In the genomic region with DNA sequence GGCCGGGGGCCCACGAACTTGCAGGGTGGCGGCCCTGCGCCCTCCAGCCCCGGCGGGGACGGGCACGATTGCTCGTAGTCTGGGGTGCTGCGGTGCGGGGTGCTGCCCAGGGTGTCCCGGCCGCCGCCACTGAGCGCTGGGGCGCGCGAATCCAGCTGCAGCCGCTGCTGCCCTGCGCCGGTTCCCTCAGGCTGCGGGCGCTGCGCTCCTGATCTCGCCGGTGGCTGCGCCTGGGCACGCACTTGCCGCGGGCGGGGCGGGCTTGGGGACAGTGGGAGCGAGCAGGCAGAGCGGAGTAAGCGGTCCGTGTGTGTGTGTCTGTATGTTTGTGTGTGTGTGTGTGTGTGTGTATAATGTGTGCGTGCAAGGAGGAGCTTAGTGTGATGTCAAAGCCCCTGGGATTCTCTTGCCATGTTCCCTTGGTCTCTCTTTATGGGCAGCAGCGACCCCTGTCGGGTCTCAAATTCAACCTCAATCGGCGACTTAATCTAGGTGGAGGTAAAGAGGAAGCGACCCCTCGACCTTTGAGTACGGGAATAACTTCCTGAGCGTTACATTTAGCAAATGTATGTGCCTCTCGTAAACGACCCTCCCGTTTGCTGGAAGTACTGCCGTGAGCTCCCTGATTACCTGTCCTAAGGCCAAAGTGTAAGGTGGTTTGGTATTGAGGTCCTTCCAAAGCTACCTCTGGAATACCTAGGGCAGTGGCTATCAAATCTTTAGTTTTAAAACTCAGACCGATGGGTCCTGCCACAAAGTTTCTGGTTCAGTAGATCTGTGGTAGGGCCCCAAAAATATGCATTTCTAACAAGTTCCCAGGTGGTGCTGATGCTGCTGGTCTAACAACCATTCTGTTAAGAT, we compare ENCODE assay signal across 8 cellular contexts. TPM values are rescaled to one million over a fixed set of nuclear protein-coding genes. Genes with fewer than 3 reads are reported as not detected.
DNase-seq lines count a peak whose midpoint lies in the region; ATAC-seq lines count a peak whose summit lies in the region.

TSS of gene RNF150 (minus strand) at position 324 of the 861 bp plus-strand sequence.

- H3K36me3 Mint-ChIP-seq in activated T-cell treated with anti-CD3 and anti-CD28 coated beads, Interleukin-2, amount 50 U/mL, for 4 hours (ENCODE audit: insufficient read depth), result no peaks in the 10 kb centered on the region

- DNase-seq in NCI-H460 (ENCODE audit: extremely low read depth, low read depth) (peak; percentile 65), fibroblast of peridontal ligament (ENCODE audit: extremely low read depth) (peak; percentile 97)
- no peak for DNase-seq in activated T-cell treated with anti-CD3 and anti-CD28 coated beads, Interleukin-2, amount 50 U/mL, for 4 hours

- H3K9me3 Mint-ChIP-seq in activated T-cell treated with anti-CD3 and anti-CD28 coated beads, Interleukin-2, amount 50 U/mL, for 4 hours, result no peaks in the 10 kb centered on the region

- ATAC-seq in GM19043 (IDR thresholded peaks at IDR 0.05; ENCODE audit: low read depth, unreplicated experiment), result peak; percentile 44
- ATAC-seq in HG03432 (IDR thresholded peaks at IDR 0.05; ENCODE audit: unreplicated experiment), result peak; percentile 77
- peak; percentile 75 to 78 for ATAC-seq in activated T-cell treated with anti-CD3 and anti-CD28 coated beads, Interleukin-2, amount 50 U/mL, for 4 hours

- H3K36me3 ChIP-seq in BLaER1 treated with 17β-estradiol and CSF1 and Interleukin-3, amounts not matched to agents 10 nM and 100 nM, result no peaks in the 10 kb centered on the region
- H3K36me3 ChIP-seq in muscle layer of colon (ENCODE audit: insufficient read depth, low read length) (no peaks in the 10 kb centered on the region), stomach smooth muscle (ENCODE audit: control insufficient read depth in 2 of 2, insufficient read depth in 2 of 2, low read length in 2 of 2) (no peaks in the 10 kb centered on the region)

- H3K9me3 ChIP-seq in BLaER1 treated with 17β-estradiol and CSF1 and Interleukin-3, amounts not matched to agents 10 nM and 100 nM (replicated peaks in 1 of 11), result no peaks in the 10 kb centered on the region
- H3K9me3 ChIP-seq in muscle layer of colon (ENCODE audit: low read length) (no peaks in the 10 kb centered on the region), stomach smooth muscle (ENCODE audit: control insufficient read depth in 2 of 2, low read length in 2 of 2) (no peaks in the 10 kb centered on the region)

- H3K4me1 ChIP-seq in BLaER1 treated with 17β-estradiol and CSF1 and Interleukin-3, amounts not matched to agents 10 nM and 100 nM, result peaks cover 10 to 33% (median 29%) of the 10 kb centered on the region in 10 experiments; a peak in 19 of 20 replicates
- H3K4me1 ChIP-seq in muscle layer of colon (ENCODE audit: insufficient read depth, low read length), result peaks cover 24% of the 10 kb centered on the region
- peaks cover 13% of the 10 kb centered on the region for H3K4me1 ChIP-seq in stomach smooth muscle (ENCODE audit: control insufficient read depth, insufficient read depth, low read length)

- H3K4me3 ChIP-seq in BLaER1 treated with 17β-estradiol and CSF1 and Interleukin-3, amounts not matched to agents 10 nM and 100 nM, result peak within 1 kb of the TSS; percentile 69 to 90 (median 82)
- H3K4me3 ChIP-seq in muscle layer of colon (ENCODE audit: low read depth in 1 of 2, low read length in 2 of 2) (peak within 1 kb of the TSS; percentile 62 to 87), stomach smooth muscle (ENCODE audit: low read length in 2 of 2) (peak within 1 kb of the TSS; percentile 80 to 94)

- peaks cover 65% of the 10 kb centered on the region for H3K27me3 Mint-ChIP-seq in activated T-cell treated with anti-CD3 and anti-CD28 coated beads, Interleukin-2, amount 50 U/mL, for 4 hours (ENCODE audit: low read depth)

- H3K4me2 ChIP-seq in BLaER1 treated with 17β-estradiol and CSF1 and Interleukin-3, amounts not matched to agents 10 nM and 100 nM, result peak within 1 kb of the TSS; percentile 89 to 97 (median 94)

- H3K4me3 Mint-ChIP-seq in activated T-cell treated with anti-CD3 and anti-CD28 coated beads, Interleukin-2, amount 50 U/mL, for 4 hours, result peak within 1 kb of the TSS; percentile 80

- peak within 1 kb of the TSS; percentile 70 to 86 (median 82) for H3K9ac ChIP-seq in BLaER1 treated with 17β-estradiol and CSF1 and Interleukin-3, amounts not matched to agents 10 nM and 100 nM
- H3K9ac ChIP-seq in muscle layer of colon (ENCODE audit: low read length) (peak within 1 kb of the TSS; percentile 61), stomach smooth muscle (ENCODE audit: low read length in 2 of 2) (peak within 1 kb of the TSS; percentile 60 to 77)

- no peaks in the 10 kb centered on the region for H4K20me1 ChIP-seq in BLaER1 treated with 17β-estradiol and CSF1 and Interleukin-3, amounts not matched to agents 10 nM and 100 nM

- H3K27ac ChIP-seq in BLaER1 treated with 17β-estradiol and CSF1 and Interleukin-3, amounts not matched to agents 10 nM and 100 nM, result peak within 1 kb of the TSS in 9 of 11 experiments; percentile 63 to 84 (median 73); a peak in 17 of 22 replicates
- H3K27ac ChIP-seq in muscle layer of colon (ENCODE audit: low read depth, low read length), result peak within 1 kb of the TSS; percentile 90
- H3K27ac ChIP-seq in stomach smooth muscle (ENCODE audit: low read length), result peak within 1 kb of the TSS; percentile 83

- peaks cover 15% of the 10 kb centered on the region for H3K4me1 Mint-ChIP-seq in activated T-cell treated with anti-CD3 and anti-CD28 coated beads, Interleukin-2, amount 50 U/mL, for 4 hours (ENCODE audit: low read depth)

- peaks cover 7 to 15% (median 10%) of the 10 kb centered on the region in 11 experiments; a peak in 17 of 22 replicates for H3K27me3 ChIP-seq in BLaER1 treated with 17β-estradiol and CSF1 and Interleukin-3, amounts not matched to agents 10 nM and 100 nM
- H3K27me3 ChIP-seq in muscle layer of colon (ENCODE audit: control insufficient read depth in 1 of 2, insufficient read depth in 2 of 2, low read length in 2 of 2), result peaks cover 0 to 4% of the 10 kb centered on the region in 2 donors
- no peaks in the 10 kb centered on the region for H3K27me3 ChIP-seq in stomach smooth muscle (ENCODE audit: control insufficient read depth in 1 of 2, insufficient read depth in 2 of 2, low read length in 2 of 2)

RNA-seq across cellular contexts. Expression of gene RNF150, which starts in this region (rescaled TPM):
- 0.35 and 0.40 TPM in 2 replicates for total RNA-seq in NCI-H460 (2014; rRNA removed; shearing (Covaris generic))
- polyA plus RNA-seq in NCI-H460 (2014; cell fraction: nucleus; rRNA removed), result 0.06 TPM in 2 replicates
- under 1 TPM in 1 of 3 donors, not detected in 2; 0.03 TPM for total RNA-seq in activated T-cell treated with anti-CD3 and anti-CD28 coated beads, Interleukin-2, amount 50 U/mL, for 4 hours

Comparison
In these comparisons a context has a peak if more than half of its experiments do, and no peak if none do; other contexts are left out.
1. Peak in DNase-seq in NCI-H460; RNA of the gene not detected or under 1 TPM.
2. Peak in ATAC-seq in activated T-cell treated with anti-CD3 and anti-CD28 coated beads, Interleukin-2, amount 50 U/mL, for 4 hours; RNA of the gene not detected or under 1 TPM.